21 cellular contexts compared by ENCODE assay signal in genomic region chr5:120934003-120934402, GRCh38.
A peak's percentile ranks its signal among the peaks of the same experiment; 100 is the strongest.
DNase-seq lines count a peak whose midpoint lies in the region; ATAC-seq and TF ChIP-seq lines count a peak whose summit lies in the region.
"Had no signal": no experiment of that assay in that cellular context is flagged by ENCODE, and none has a peak within 500 bp of the region (broad histone marks: within the 10 kb centered on the region; RNA-seq: fewer than 3 reads in every experiment).

No MANE protein-coding gene starts in this region.

- H3K27ac Mint-ChIP-seq in GM23338 (no peak overlapping the region), mesothelial cell of epicardium (no peak overlapping the region)
- H3K27ac Mint-ChIP-seq: B cell; CD4-positive, alpha-beta T cell; CD8-positive, alpha-beta T cell had no signal

- no peaks in the 10 kb centered on the region for H3K9me2 ChIP-seq in GM23338 (ENCODE audit: insufficient read depth)

- H3K4me1 Mint-ChIP-seq in GM23338 (no peaks in the 10 kb centered on the region; the same call in 2 of the 3 replicates), mesothelial cell of epicardium (peaks cover 12% of the 10 kb centered on the region)
- H3K4me1 Mint-ChIP-seq: B cell had no signal

- ATAC-seq in GM23338 (no peak), mucosa of descending colon (peak; percentile 64), GM19328 (IDR thresholded peaks at IDR 0.05; ENCODE audit: unreplicated experiment) (no peak)
- ATAC-seq: A549; CD8-positive, alpha-beta T cell; GM12878 had no signal

- no peak for TF ChIP-seq EP300 in transverse colon (IDR thresholded peaks at IDR 0.05; ENCODE audit: low read depth)

- H3K36me3 ChIP-seq in GM23338 (ENCODE audit: insufficient read depth) = no peaks in the 10 kb centered on the region
- H3K36me3 ChIP-seq in mucosa of descending colon (ENCODE audit: low read depth) = no peaks in the 10 kb centered on the region
- no peaks in the 10 kb centered on the region for H3K36me3 ChIP-seq in transverse colon
- H3K36me3 ChIP-seq: BLaER1 treated with 17β-estradiol and CSF1 and Interleukin-3, amounts not matched to agents 10 nM and 100 nM had no signal

- TF ChIP-seq POLR2A in transverse colon (IDR thresholded peaks at IDR 0.05) = no peak

- H3K4me2 ChIP-seq in GM23338 = no peak overlapping the region
- H3K4me2 ChIP-seq: A549 had no signal

- no peaks in the 10 kb centered on the region for H3K79me2 ChIP-seq in GM23338 (replicated peaks; ENCODE audit: insufficient read depth)

- H4K20me1 ChIP-seq in GM23338 (replicated peaks; ENCODE audit: insufficient read depth) = no peaks in the 10 kb centered on the region
- H4K20me1 ChIP-seq: BLaER1 treated with 17β-estradiol and CSF1 and Interleukin-3, amounts not matched to agents 10 nM and 100 nM had no signal

- DNase-seq in GM23338 (ENCODE audit: low spot score) = no peak
- peak in 1 of 3 donors; percentile 48 for DNase-seq in mucosa of descending colon
- peak; percentile 43 for DNase-seq in transverse colon
- no peak for DNase-seq in mesothelial cell of epicardium (ENCODE audit: low spot score in 2 of 2, unreplicated experiment in 2 of 2)
- DNase-seq: AML-193; Caco-2; Calu3; CD4-positive, alpha-beta T cell; CD8-positive, alpha-beta T cell; DMS53; DMS79; DND-41; EL; GDM1 had no signal

- 19 to 25% methylated on average over 1 of the region's 1 CpG for WGBS in transverse colon (ENCODE audit: low coverage in 1 of 2), 2 donors

- H3K4me1 ChIP-seq in GM23338 (ENCODE audit: insufficient read depth) = no peaks in the 10 kb centered on the region
- no peaks in the 10 kb centered on the region for H3K4me1 ChIP-seq in mucosa of descending colon (ENCODE audit: low read depth)
- no peaks in the 10 kb centered on the region for H3K4me1 ChIP-seq in transverse colon
- H3K4me1 ChIP-seq: A549, Caco-2 had no signal

- no peaks in the 10 kb centered on the region for H3K36me3 Mint-ChIP-seq in GM23338 (ENCODE audit: low read depth)
- no peaks in the 10 kb centered on the region for H3K36me3 Mint-ChIP-seq in mesothelial cell of epicardium
- H3K36me3 Mint-ChIP-seq: CD8-positive, alpha-beta T cell had no signal

- no peaks in the 10 kb centered on the region for H3K27me3 ChIP-seq in GM23338 (ENCODE audit: insufficient read depth)
- H3K27me3 ChIP-seq in transverse colon = no peaks in the 10 kb centered on the region
- H3K27me3 ChIP-seq: BLaER1 treated with 17β-estradiol and CSF1 and Interleukin-3, amounts not matched to agents 10 nM and 100 nM had no signal

- H3K4me3 ChIP-seq in GM23338 (no peak overlapping the region), mucosa of descending colon (no peak overlapping the region), transverse colon (no peak overlapping the region)
- H3K4me3 ChIP-seq: A549; BLaER1 treated with 17β-estradiol and CSF1 and Interleukin-3, amounts not matched to agents 10 nM and 100 nM; GM12878 had no signal

- peak overlapping the region; percentile 15; the same call in 1 of the 2 replicates for H2AFZ ChIP-seq in GM23338

- intact Hi-C loops in mucosa of descending colon (cut with DNase I, micrococcal nuclease) (no loop called here), transverse colon (cut with DNase I; ENCODE audit: low total_unique reads) (no loop called here)

- no peaks in the 10 kb centered on the region for H3F3A ChIP-seq in GM23338 (replicated peaks; ENCODE audit: low read depth)

- H3K4me3 Mint-ChIP-seq in GM23338 (no peak overlapping the region), mesothelial cell of epicardium (no peak overlapping the region)
- H3K4me3 Mint-ChIP-seq: B cell; CD4-positive, alpha-beta T cell; CD8-positive, alpha-beta T cell had no signal

- H3K27ac ChIP-seq in GM23338 (ENCODE audit: low read depth) = no peak overlapping the region
- H3K27ac ChIP-seq in transverse colon = no peak overlapping the region
- H3K27ac ChIP-seq: 22Rv1; A549; BLaER1 treated with 17β-estradiol and CSF1 and Interleukin-3, amounts not matched to agents 10 nM and 100 nM; C4-2B had no signal

- peaks cover 3% of the 10 kb centered on the region for H3K27me3 Mint-ChIP-seq in GM23338 (ENCODE audit: insufficient read depth, low read depth, poor library complexity)
- no peaks in the 10 kb centered on the region for H3K27me3 Mint-ChIP-seq in mesothelial cell of epicardium (ENCODE audit: low read depth)
- H3K27me3 Mint-ChIP-seq: B cell; CD4-positive, alpha-beta T cell had no signal

- TF ChIP-seq CTCF in GM23338 (conservative IDR thresholded peaks at IDR 0.05; ENCODE audit: low read depth in 2 of 2) (no peak), mucosa of descending colon (IDR thresholded peaks at IDR 0.05) (no peak), transverse colon (IDR thresholded peaks at IDR 0.05) (no peak), mesothelial cell of epicardium (IDR thresholded peaks at IDR 0.05; ENCODE audit: unreplicated experiment) (no peak)

- H3K9me3 Mint-ChIP-seq in GM23338 (no peaks in the 10 kb centered on the region), mesothelial cell of epicardium (no peaks in the 10 kb centered on the region)

- in situ Hi-C loops in transverse colon (cut with MboI; ENCODE audit: low pct_ligation_motif_present in 1 of 4, low pct_unique_long_range_greater_than_20kb in 1 of 4, low sequenced_read_pairs in 3 of 4) = no loop called here

- H3K9me3 ChIP-seq in mucosa of descending colon (peaks cover 2% of the 10 kb centered on the region), transverse colon (no peaks in the 10 kb centered on the region)
- H3K9me3 ChIP-seq: A549, Caco-2 had no signal

TF ChIP-seq in GM23338, 12 proteins besides CTCF, POLR2A, EP300 and RAD21 (continues in another document):
- no peak for TF ChIP-seq ZNF462 (CRISPR knock-in tag; IDR thresholded peaks at IDR 0.05)
- no peak for TF ChIP-seq CREB1 (CRISPR knock-in tag; IDR thresholded peaks at IDR 0.05; ENCODE audit: low read depth)
- no peak for TF ChIP-seq POLR2AphosphoS5 (IDR thresholded peaks at IDR 0.05; ENCODE audit: low read depth)
- TF ChIP-seq ZNF331 (CRISPR knock-in tag; IDR thresholded peaks at IDR 0.05; ENCODE audit: low read depth) = no peak
- TF ChIP-seq EZH2phosphoT487 (IDR thresholded peaks at IDR 0.05; ENCODE audit: unreplicated experiment) = no peak
